Comparison of ENCODE assay signal across 23 cellular contexts in genomic region chr20:58902003-58902402, GRCh38. TPM values are rescaled to one million over a fixed set of nuclear protein-coding genes. Genes with fewer than 3 reads are reported as not detected.
DNase-seq lines count a peak whose midpoint lies in the region; ATAC-seq, FAIRE-seq and TF ChIP-seq lines count a peak whose summit lies in the region.
"Had no signal": no experiment of that assay in that cellular context is flagged by ENCODE, and none has a peak within 500 bp of the region (broad histone marks: within the 10 kb centered on the region; RNA-seq: fewer than 3 reads in every experiment).

No MANE protein-coding gene starts in this region.

- POLR2A ChIA-PET in H1 (lab: Charles Lee; ENCODE audit: partially characterized antibody): interaction anchor here (1.0 kb wide), 1 partner anchor 25 kb away, joined by 3 read pairs; no protein-coding TSS in a partner anchor

- H2BK120ac ChIP-seq in H1 (replicated peaks; ENCODE audit: low read depth, low read length): no peak overlapping the region

- peaks cover 6% of the 10 kb centered on the region for H3K79me1 ChIP-seq in H1 (ENCODE audit: low read depth, low read length)

- H3K18ac ChIP-seq in H1 (ENCODE audit: extremely low read depth, low read length): no peak overlapping the region

- H3K4me1 ChIP-seq in H1 (replicated peaks in 1 of 4; ENCODE audit: control insufficient read depth in 3 of 4, insufficient read depth in 4 of 4, low read length in 3 of 4): peaks cover 8 to 20% (median 13%) of the 10 kb centered on the region in 4 experiments

- H3K4me1 Mint-ChIP-seq in activated T-cell treated with anti-CD3 and anti-CD28 coated beads, Interleukin-2, amount 50 U/mL, for 24 hours (ENCODE audit: low read depth): peaks cover 78% of the 10 kb centered on the region
- peaks cover 53% of the 10 kb centered on the region for H3K4me1 Mint-ChIP-seq in activated T-cell treated with anti-CD3 and anti-CD28 coated beads, Interleukin-2, amount 50 U/mL, for 4 hours (ENCODE audit: low read depth)
- peaks cover 43% of the 10 kb centered on the region for H3K4me1 Mint-ChIP-seq in progenitor cell of endocrine pancreas (ENCODE audit: low read depth)

- no peak for TF ChIP-seq CTCF in H1 (IDR thresholded peaks at IDR 0.05; ENCODE audit: control extremely low read depth in 1 of 3, insufficient read depth in 1 of 3, low read depth in 1 of 3, low read length in 3 of 3)
- TF ChIP-seq CTCF in progenitor cell of endocrine pancreas (IDR thresholded peaks at IDR 0.05; ENCODE audit: unreplicated experiment): no peak

- no peak overlapping the region for H3K27ac ChIP-seq in H1 (ENCODE audit: low read depth, low read length)
- H3K27ac ChIP-seq: A549, neutrophil, upper lobe of right lung had no signal

- H3K36me3 Mint-ChIP-seq in activated T-cell treated with anti-CD3 and anti-CD28 coated beads, Interleukin-2, amount 50 U/mL, for 24 hours (ENCODE audit: low read depth): peaks cover 96% of the 10 kb centered on the region
- H3K36me3 Mint-ChIP-seq in activated T-cell treated with anti-CD3 and anti-CD28 coated beads, Interleukin-2, amount 50 U/mL, for 4 hours (ENCODE audit: insufficient read depth): peaks cover 48% of the 10 kb centered on the region
- H3K36me3 Mint-ChIP-seq in progenitor cell of endocrine pancreas (ENCODE audit: insufficient read depth): peaks cover 43% of the 10 kb centered on the region

- no peak overlapping the region for H3K4me2 ChIP-seq in H1 (ENCODE audit: insufficient read depth in 1 of 2, low read depth in 2 of 2, low read length in 2 of 2)
- H3K4me2 ChIP-seq: A549 had no signal

- peaks cover 0 to 70% of the 10 kb centered on the region in 2 experiments; a peak in 3 of 4 replicates for H3K79me2 ChIP-seq in H1 (ENCODE audit: control insufficient read depth in 1 of 2, insufficient read depth in 2 of 2, low read length in 2 of 2)

- H3K27me3 ChIP-seq in H1 (replicated peaks in 1 of 4; ENCODE audit: control insufficient read depth in 3 of 4, extremely low read depth in 1 of 4, insufficient read depth in 3 of 4, low read length in 3 of 4): no peaks in the 10 kb centered on the region
- H3K27me3 ChIP-seq: neutrophil, upper lobe of right lung had no signal

- H4K91ac ChIP-seq in H1 (replicated peaks; ENCODE audit: insufficient read length, low read length): no peak overlapping the region

- H3K4ac ChIP-seq in H1 (replicated peaks; ENCODE audit: insufficient read length, low read depth, low read length): no peak overlapping the region

- H3K27ac Mint-ChIP-seq in activated T-cell treated with anti-CD3 and anti-CD28 coated beads, Interleukin-2, amount 50 U/mL, for 24 hours: peak overlapping the region; percentile 58
- H3K27ac Mint-ChIP-seq in progenitor cell of endocrine pancreas: peak overlapping the region; percentile 87
- H3K27ac Mint-ChIP-seq: dendritic cell treated with granulocyte-macrophage colony-stimulating factor and Interleukin-4, amounts not matched to agents 40 ng/mL and 50 ng/mL, for 4 days had no signal

- H4K8ac ChIP-seq in H1 (ENCODE audit: extremely low read depth, insufficient read depth, low read length): no peak overlapping the region

- H3K27me3 Mint-ChIP-seq in activated T-cell treated with anti-CD3 and anti-CD28 coated beads, Interleukin-2, amount 50 U/mL, for 24 hours: no peaks in the 10 kb centered on the region
- no peaks in the 10 kb centered on the region for H3K27me3 Mint-ChIP-seq in activated T-cell treated with anti-CD3 and anti-CD28 coated beads, Interleukin-2, amount 50 U/mL, for 4 hours (ENCODE audit: low read depth)
- H3K27me3 Mint-ChIP-seq in progenitor cell of endocrine pancreas: no peaks in the 10 kb centered on the region
- H3K27me3 Mint-ChIP-seq: dendritic cell treated with granulocyte-macrophage colony-stimulating factor and Interleukin-4, amounts not matched to agents 40 ng/mL and 50 ng/mL, for 4 days had no signal

- H2BK20ac ChIP-seq in H1 (ENCODE audit: low read length): no peak overlapping the region

- H3K14ac ChIP-seq in H1 (ENCODE audit: insufficient read length): no peak overlapping the region

- no peak overlapping the region for H2AFZ ChIP-seq in H1 (ENCODE audit: low read length)

- no peak overlapping the region for H4K5ac ChIP-seq in H1 (ENCODE audit: insufficient read length, low read depth, low read length)

- no peak overlapping the region for H2BK5ac ChIP-seq in H1 (ENCODE audit: low read depth, low read length)

- DNase-seq in activated T-cell treated with anti-CD3 and anti-CD28 coated beads, Interleukin-2, amount 50 U/mL, for 24 hours: no peak
- no peak for DNase-seq in activated T-cell treated with anti-CD3 and anti-CD28 coated beads, Interleukin-2, amount 50 U/mL, for 4 hours
- no peak for DNase-seq in GM12891 (ENCODE audit: insufficient read length, low spot score)
- no peak for DNase-seq in H1 (ENCODE audit: low read depth in 1 of 2, low spot score in 2 of 2)
- no peak for DNase-seq in progenitor cell of endocrine pancreas (ENCODE audit: low spot score, unreplicated experiment)
- no peak for DNase-seq in UCSD-AML1 (lab: John Stamatoyannopoulos, UW; ENCODE audit: unreplicated experiment)
- no peak for DNase-seq in NCI-H187 (lab: John Stamatoyannopoulos, UW)
- DNase-seq: activated gamma-delta T cell treated with Interleukin-2 at 50 U/mL for 16 hours; amniotic stem cell; EL; head of caudate nucleus; IMR-90; left colon; NCI-H2107; NCI-H510A treated with DMSO at 0.1 percent for 48 hours; SHP77 treated with DMSO at 0.1 percent for 48 hours; stimulated activated CD4-positive, alpha-beta T cell treated with anti-CD3 and anti-CD28 coated beads, Interleukin-4, amount 100 ng/mL, for 24 hours; upper lobe of right lung had no signal

- no peak overlapping the region for H3K4me3 Mint-ChIP-seq in activated T-cell treated with anti-CD3 and anti-CD28 coated beads, Interleukin-2, amount 50 U/mL, for 24 hours
- no peak overlapping the region for H3K4me3 Mint-ChIP-seq in activated T-cell treated with anti-CD3 and anti-CD28 coated beads, Interleukin-2, amount 50 U/mL, for 4 hours
- no peak overlapping the region for H3K4me3 Mint-ChIP-seq in progenitor cell of endocrine pancreas (ENCODE audit: low read depth)
- H3K4me3 Mint-ChIP-seq: dendritic cell treated with granulocyte-macrophage colony-stimulating factor and Interleukin-4, amounts not matched to agents 40 ng/mL and 50 ng/mL, for 4 days had no signal

- H2BK12ac ChIP-seq in H1 (ENCODE audit: low read depth, low read length): no peak overlapping the region

- TF ChIP-seq POLR2A in GM12891 (IDR thresholded peaks at IDR 0.05; ENCODE audit: low read depth, low read length): 0 out of 2 replicates have a peak, but pooled peaks have one; percentile 20
- no peak for TF ChIP-seq POLR2A in H1 (IDR thresholded peaks at IDR 0.05; ENCODE audit: control extremely low read depth in 1 of 2, low read depth in 2 of 2, low read length in 2 of 2)

- no peaks in the 10 kb centered on the region; the same call in 1 of the 2 replicates for H3K23me2 ChIP-seq in H1 (ENCODE audit: low read depth, low read length)

- H3K4me3 ChIP-seq in H1 (ENCODE audit: extremely low read depth in 1 of 4, insufficient read depth in 2 of 4, low read depth in 3 of 4, low read length in 4 of 4): no peak overlapping the region
- H3K4me3 ChIP-seq: A549, upper lobe of right lung had no signal

- no peak overlapping the region for H2BK15ac ChIP-seq in H1 (ENCODE audit: low read length)

- no peaks in the 10 kb centered on the region for H3K9me3 Mint-ChIP-seq in activated T-cell treated with anti-CD3 and anti-CD28 coated beads, Interleukin-2, amount 50 U/mL, for 24 hours
- no peaks in the 10 kb centered on the region for H3K9me3 Mint-ChIP-seq in activated T-cell treated with anti-CD3 and anti-CD28 coated beads, Interleukin-2, amount 50 U/mL, for 4 hours
- no peaks in the 10 kb centered on the region for H3K9me3 Mint-ChIP-seq in progenitor cell of endocrine pancreas (ENCODE audit: low read depth)
- H3K9me3 Mint-ChIP-seq: dendritic cell treated with granulocyte-macrophage colony-stimulating factor and Interleukin-4, amounts not matched to agents 40 ng/mL and 50 ng/mL, for 4 days had no signal

- no peak overlapping the region for H3K23ac ChIP-seq in H1 (ENCODE audit: insufficient read length)

- TF ChIP-seq RAD21 in H1 (IDR thresholded peaks at IDR 0.05 in 1 of 2, conservative IDR thresholded peaks at IDR 0.05 in 1 of 2; ENCODE audit: low read depth in 2 of 2, low read length in 2 of 2): no peak

- H3K56ac ChIP-seq in H1 (replicated peaks; ENCODE audit: insufficient read length, low read depth, low read length): no peak overlapping the region

- peaks cover 24 to 63% (median 42%) of the 10 kb centered on the region in 4 experiments for H3K36me3 ChIP-seq in H1 (ENCODE audit: control insufficient read depth in 2 of 4, insufficient read depth in 4 of 4, low read length in 3 of 4)

- CTCF ChIA-PET in H1 (lab: Charles Lee; ENCODE audit: partially characterized antibody): no interaction called here

- H4K20me1 ChIP-seq in H1 (replicated peaks in 1 of 2; ENCODE audit: control insufficient read depth in 1 of 2, insufficient read depth in 2 of 2, low read length in 2 of 2): peaks cover 11 to 45% of the 10 kb centered on the region in 2 experiments

- no peak overlapping the region for H3K9ac ChIP-seq in H1 (replicated peaks in 1 of 4; ENCODE audit: extremely low read depth in 1 of 4, low read depth in 3 of 4, low read length in 3 of 4)

- 87% methylated on average over 6 of the region's 6 CpGs; no CpG with 5 or more reads in 1 of the 2 experiments for WGBS in H1 (ENCODE audit: extremely low coverage in 1 of 2, insufficient coverage in 1 of 2, insufficient read length in 1 of 2, insufficient replicate concordance in 2 of 2, low coverage in 1 of 2, low lambda C conversion rate in 2 of 2, missing lambda C conversion rate in 1 of 2), 2 experiments

- ATAC-seq in activated T-cell treated with anti-CD3 and anti-CD28 coated beads, Interleukin-2, amount 50 U/mL, for 4 hours: no peak
- ATAC-seq in GM18511 (IDR thresholded peaks at IDR 0.05; ENCODE audit: unreplicated experiment): no peak
- ATAC-seq: A549, left colon, upper lobe of right lung had no signal

- H3K9me3 ChIP-seq in H1 (ENCODE audit: insufficient read depth in 2 of 2, low read depth in 1 of 2, low read length in 1 of 2): no peaks in the 10 kb centered on the region
- H3K9me3 ChIP-seq: A549, neutrophil, upper lobe of right lung had no signal

- peak overlapping the region; percentile 60; the same call in 1 of the 2 replicates for H2AK5ac ChIP-seq in H1 (ENCODE audit: low read depth, low read length)

- TF ChIP-seq EP300 in H1 (IDR thresholded peaks at IDR 0.05; ENCODE audit: borderline replicate concordance in 1 of 2, low read depth in 2 of 2, low read length in 2 of 2): no peak

- FAIRE-seq in GM12891 (lab: Jason Lieb, UNC) (no peak), H1 (lab: Jason Lieb, UNC) (no peak)
- FAIRE-seq: A549, D721Med had no signal

RNA-seq across cellular contexts. Expression of gene GNAS, which starts 49.5 kb away (rescaled TPM):
- 100 to 1,000 TPM; 390 to 448 (median 440) TPM for total RNA-seq in activated T-cell treated with anti-CD3 and anti-CD28 coated beads, Interleukin-2, amount 50 U/mL, for 4 hours
- polyA plus RNA-seq in GM12891 (2012; ENCODE audit: low read depth, missing spikeins): 544 TPM
- 989 and 1,039 TPM in 2 replicates for total RNA-seq in H1 (2021; fragmentation: NEBNext Ultra II Directional; extraction: Animal tissue kit (Norgen Biotek cat#: 25700))
- 1,613 and 2,238 TPM in 2 replicates for polyA plus RNA-seq in H1 (2011; rRNA removed)
- 1,327 TPM for polyA plus RNA-seq in H1 (2011; cell fraction: cytosol; rRNA removed)
- 1,703 TPM for polyA plus RNA-seq in H1 (2011; cell fraction: nucleus; rRNA removed)
- polyA plus RNA-seq in H1 (2012, experiment 1 of 2): 953 to 1,220 TPM (median 1,156 TPM) in 4 replicates
- polyA plus RNA-seq in H1 (2012, experiment 2 of 2): 998 TPM
- 696 TPM for polyA plus RNA-seq in H1 (2013, experiment 1 of 2)
- 746 TPM for polyA plus RNA-seq in H1 (2013, experiment 2 of 2)
- 1,072 and 1,265 TPM in 2 replicates for polyA minus RNA-seq in H1 (2011; rRNA and poly(A)+ RNA removed)
- 673 TPM for polyA minus RNA-seq in H1 (2011; cell fraction: cytosol; rRNA and poly(A)+ RNA removed)
- 539 TPM for polyA minus RNA-seq in H1 (2011; cell fraction: nucleus; rRNA and poly(A)+ RNA removed)
- 1,570 and 1,613 TPM in 2 replicates for total RNA-seq in progenitor cell of endocrine pancreas

RNA-seq across cellular contexts. Expression of gene GNAS-AS1, which starts 51.3 kb away (rescaled TPM):
- total RNA-seq in activated T-cell treated with anti-CD3 and anti-CD28 coated beads, Interleukin-2, amount 50 U/mL, for 4 hours: under 1 TPM; 0.38 to 0.96 (median 0.40) TPM
- 0.68 TPM for polyA plus RNA-seq in GM12891 (2012; ENCODE audit: low read depth, missing spikeins)
- 11.7 and 13.7 TPM in 2 replicates for total RNA-seq in H1 (2021; fragmentation: NEBNext Ultra II Directional; extraction: Animal tissue kit (Norgen Biotek cat#: 25700))
- polyA plus RNA-seq in H1 (2011; rRNA removed): 4.7 and 5.4 TPM in 2 replicates
- 5.8 TPM for polyA plus RNA-seq in H1 (2011; cell fraction: cytosol; rRNA removed)
- polyA plus RNA-seq in H1 (2011; cell fraction: nucleus; rRNA removed): 15.2 TPM
- polyA plus RNA-seq in H1 (2012, experiment 1 of 2): 4.0 to 6.0 TPM (median 5.4 TPM) in 4 replicates
- 4.3 TPM for polyA plus RNA-seq in H1 (2012, experiment 2 of 2)
- 2.2 TPM for polyA plus RNA-seq in H1 (2013, experiment 1 of 2)
- polyA plus RNA-seq in H1 (2013, experiment 2 of 2): 2.1 TPM
- polyA minus RNA-seq in H1 (2011; rRNA and poly(A)+ RNA removed): 5.8 and 6.2 TPM in 2 replicates
- 7.9 TPM for polyA minus RNA-seq in H1 (2011; cell fraction: cytosol; rRNA and poly(A)+ RNA removed)
- 20.0 TPM for polyA minus RNA-seq in H1 (2011; cell fraction: nucleus; rRNA and poly(A)+ RNA removed)
- 4.3 and 4.4 TPM in 2 replicates for total RNA-seq in progenitor cell of endocrine pancreas
- polyA plus RNA-seq: A549 had no signal
